12 cellular contexts compared by ENCODE assay signal in genomic region chr10:126160971-126161630, GRCh38.
DNase-seq lines count a peak whose midpoint lies in the region; ATAC-seq and TF ChIP-seq lines count a peak whose summit lies in the region.
"Had no signal": no experiment of that assay in that cellular context is flagged by ENCODE, and none has a peak within 500 bp of the region (broad histone marks: within the 10 kb centered on the region; RNA-seq: fewer than 3 reads in every experiment).

No MANE protein-coding gene starts in this region.

- H3K27me3 ChIP-seq in GM23338 (ENCODE audit: insufficient read depth) = no peaks in the 10 kb centered on the region
- H3K27me3 ChIP-seq: neutrophil had no signal

- peak; percentile 59 to 79 for TF ChIP-seq CTCF in GM23338 (conservative IDR thresholded peaks at IDR 0.05; ENCODE audit: low read depth in 2 of 2)
- TF ChIP-seq CTCF in chondrocyte (IDR thresholded peaks at IDR 0.05) = peak; percentile 80
- TF ChIP-seq CTCF in nephron progenitor cell (IDR thresholded peaks at IDR 0.05) = peak; percentile 24

- no peaks in the 10 kb centered on the region for H4K20me1 ChIP-seq in GM23338 (replicated peaks; ENCODE audit: insufficient read depth)

- H3K9me3 Mint-ChIP-seq in GM23338 (no peaks in the 10 kb centered on the region; the same call in 1 of the 3 replicates), chondrocyte (ENCODE audit: low read depth) (peaks cover 7% of the 10 kb centered on the region), nephron progenitor cell (peaks cover 19% of the 10 kb centered on the region)
- peaks cover 0 to 10% (median 0%) of the 10 kb centered on the region in 9 donors for H3K9me3 Mint-ChIP-seq in naive thymus-derived CD8-positive, alpha-beta T cell

- peaks cover 21% of the 10 kb centered on the region for H3K27me3 Mint-ChIP-seq in GM23338 (ENCODE audit: insufficient read depth, low read depth, poor library complexity)
- no peaks in the 10 kb centered on the region for H3K27me3 Mint-ChIP-seq in chondrocyte (ENCODE audit: low read depth)
- H3K27me3 Mint-ChIP-seq in nephron progenitor cell (ENCODE audit: low read depth, poor library complexity) = peaks cover 21% of the 10 kb centered on the region
- peaks cover 1 to 29% (median 21%) of the 10 kb centered on the region in 5 donors for H3K27me3 Mint-ChIP-seq in naive thymus-derived CD8-positive, alpha-beta T cell

- no peak overlapping the region for H2AFZ ChIP-seq in GM23338

- ATAC-seq in GM23338 = peak; percentile 60
- ATAC-seq in naive thymus-derived CD8-positive, alpha-beta T cell = no peak

- H3K9me2 ChIP-seq in GM23338 (ENCODE audit: insufficient read depth) = no peaks in the 10 kb centered on the region

- H3F3A ChIP-seq in GM23338 (replicated peaks; ENCODE audit: low read depth) = no peaks in the 10 kb centered on the region

- H3K79me2 ChIP-seq in GM23338 (replicated peaks; ENCODE audit: insufficient read depth) = no peaks in the 10 kb centered on the region

- DNase-seq in GM23338 (ENCODE audit: low spot score) = peak; percentile 48
- DNase-seq in NCI-H460 (ENCODE audit: extremely low read depth, low read depth) = peak; percentile 20
- DNase-seq in chondrocyte (ENCODE audit: low spot score) = no peak
- DNase-seq in nephron progenitor cell = no peak
- DNase-seq in germinal center (ENCODE audit: low spot score) = no peak
- no peak for DNase-seq in activated CD4-positive, CD25-positive, alpha-beta regulatory T cell treated with anti-CD3 and anti-CD28 coated beads, Interleukin-2, amount 50 U/mL, for 72 hours
- no peak for DNase-seq in GM03348 (ENCODE audit: low spot score)
- no peak for DNase-seq in naive thymus-derived CD8-positive, alpha-beta T cell
- DNase-seq: DMS153; stimulated activated CD4-positive, alpha-beta T cell treated with anti-CD3 and anti-CD28 coated beads, Interleukin-1b, Interleukin-23, amount 100 ng/mL, for 48 hours had no signal

- POLR2A ChIA-PET in naive thymus-derived CD8-positive, alpha-beta T cell (lab: Charles Lee) = no interaction called here

- no peaks in the 10 kb centered on the region for H3K36me3 ChIP-seq in GM23338 (ENCODE audit: insufficient read depth)
- H3K36me3 ChIP-seq: neutrophil had no signal

- H3K36me3 Mint-ChIP-seq in GM23338 (ENCODE audit: low read depth) (peaks cover 6% of the 10 kb centered on the region; the same call in 2 of the 3 replicates), chondrocyte (ENCODE audit: low read depth) (peaks cover 9% of the 10 kb centered on the region), nephron progenitor cell (ENCODE audit: low read depth) (peaks cover 12% of the 10 kb centered on the region)
- no peaks in the 10 kb centered on the region for H3K36me3 Mint-ChIP-seq in naive thymus-derived CD8-positive, alpha-beta T cell

- peaks cover 34% of the 10 kb centered on the region for H3K4me1 Mint-ChIP-seq in GM23338
- peaks cover 14% of the 10 kb centered on the region for H3K4me1 Mint-ChIP-seq in chondrocyte (ENCODE audit: low read depth)
- H3K4me1 Mint-ChIP-seq in nephron progenitor cell = peaks cover 15% of the 10 kb centered on the region
- peaks cover 0 to 5% (median under 1%) of the 10 kb centered on the region in 4 donors for H3K4me1 Mint-ChIP-seq in naive thymus-derived CD8-positive, alpha-beta T cell

- H3K27ac Mint-ChIP-seq in GM23338 (no peak overlapping the region), chondrocyte (ENCODE audit: unreplicated experiment) (no peak overlapping the region), nephron progenitor cell (no peak overlapping the region)
- H3K27ac Mint-ChIP-seq in naive thymus-derived CD8-positive, alpha-beta T cell = peak overlapping the region in 1 of 10 donors; percentile 42
- H3K27ac Mint-ChIP-seq: T-helper 2 cell treated with Interferon-gamma antibody and Interleukin-4, amounts not matched to agents 5 μg/mL and 100 μg/mL, for 36 hours had no signal

- no peak overlapping the region for H3K4me2 ChIP-seq in GM23338

- peaks cover 12% of the 10 kb centered on the region for H3K4me1 ChIP-seq in GM23338 (ENCODE audit: insufficient read depth)

- H3K4me3 Mint-ChIP-seq in GM23338 = no peak overlapping the region
- no peak overlapping the region for H3K4me3 Mint-ChIP-seq in chondrocyte (ENCODE audit: unreplicated experiment)
- H3K4me3 Mint-ChIP-seq in nephron progenitor cell = no peak overlapping the region
- H3K4me3 Mint-ChIP-seq in naive thymus-derived CD8-positive, alpha-beta T cell = no peak overlapping the region
- H3K4me3 Mint-ChIP-seq: T-helper 2 cell treated with Interferon-gamma antibody and Interleukin-4, amounts not matched to agents 5 μg/mL and 100 μg/mL, for 36 hours had no signal

- no peak overlapping the region for H3K27ac ChIP-seq in GM23338 (ENCODE audit: low read depth)
- H3K27ac ChIP-seq: neutrophil had no signal

- H3K4me3 ChIP-seq in GM23338 = no peak overlapping the region

TF ChIP-seq in GM23338, 12 proteins besides CTCF, POLR2A, EP300 and RAD21 (continues in another document):
- TF ChIP-seq JUNB (IDR thresholded peaks at IDR 0.05; ENCODE audit: unreplicated experiment) (no peak), NANOG (IDR thresholded peaks at IDR 0.05; ENCODE audit: borderline replicate concordance) (no peak), ZNF331 (CRISPR knock-in tag; IDR thresholded peaks at IDR 0.05; ENCODE audit: low read depth) (no peak), ZNF114 (CRISPR knock-in tag; IDR thresholded peaks at IDR 0.05) (no peak), CREB1 (CRISPR knock-in tag; IDR thresholded peaks at IDR 0.05; ENCODE audit: low read depth) (no peak), EZH2 (IDR thresholded peaks at IDR 0.05; ENCODE audit: low read depth, unreplicated experiment) (no peak), POLR2AphosphoS5 (IDR thresholded peaks at IDR 0.05; ENCODE audit: low read depth) (no peak)
- TF ChIP-seq, protein P1, sequence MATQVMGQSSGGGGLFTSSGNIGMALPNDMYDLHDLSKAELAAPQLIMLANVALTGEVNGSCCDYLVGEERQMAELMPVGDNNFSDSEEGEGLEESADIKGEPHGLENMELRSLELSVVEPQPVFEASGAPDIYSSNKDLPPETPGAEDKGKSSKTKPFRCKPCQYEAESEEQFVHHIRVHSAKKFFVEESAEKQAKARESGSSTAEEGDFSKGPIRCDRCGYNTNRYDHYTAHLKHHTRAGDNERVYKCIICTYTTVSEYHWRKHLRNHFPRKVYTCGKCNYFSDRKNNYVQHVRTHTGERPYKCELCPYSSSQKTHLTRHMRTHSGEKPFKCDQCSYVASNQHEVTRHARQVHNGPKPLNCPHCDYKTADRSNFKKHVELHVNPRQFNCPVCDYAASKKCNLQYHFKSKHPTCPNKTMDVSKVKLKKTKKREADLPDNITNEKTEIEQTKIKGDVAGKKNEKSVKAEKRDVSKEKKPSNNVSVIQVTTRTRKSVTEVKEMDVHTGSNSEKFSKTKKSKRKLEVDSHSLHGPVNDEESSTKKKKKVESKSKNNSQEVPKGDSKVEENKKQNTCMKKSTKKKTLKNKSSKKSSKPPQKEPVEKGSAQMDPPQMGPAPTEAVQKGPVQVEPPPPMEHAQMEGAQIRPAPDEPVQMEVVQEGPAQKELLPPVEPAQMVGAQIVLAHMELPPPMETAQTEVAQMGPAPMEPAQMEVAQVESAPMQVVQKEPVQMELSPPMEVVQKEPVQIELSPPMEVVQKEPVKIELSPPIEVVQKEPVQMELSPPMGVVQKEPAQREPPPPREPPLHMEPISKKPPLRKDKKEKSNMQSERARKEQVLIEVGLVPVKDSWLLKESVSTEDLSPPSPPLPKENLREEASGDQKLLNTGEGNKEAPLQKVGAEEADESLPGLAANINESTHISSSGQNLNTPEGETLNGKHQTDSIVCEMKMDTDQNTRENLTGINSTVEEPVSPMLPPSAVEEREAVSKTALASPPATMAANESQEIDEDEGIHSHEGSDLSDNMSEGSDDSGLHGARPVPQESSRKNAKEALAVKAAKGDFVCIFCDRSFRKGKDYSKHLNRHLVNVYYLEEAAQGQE (IDR thresholded peaks at IDR 0.05; ENCODE audit: unreplicated experiment) = no peak

Comparison
In these comparisons a context has a peak if more than half of its experiments do, and no peak if none do; other contexts are left out.
1. DNase-seq: peak in GM23338 (single experiment) and NCI-H460 (single experiment); none in chondrocyte (single experiment), nephron progenitor cell (single experiment), germinal center (single experiment), activated CD4-positive, CD25-positive, alpha-beta regulatory T cell treated with anti-CD3 and anti-CD28 coated beads, Interleukin-2, amount 50 U/mL, for 72 hours (single experiment), GM03348 (single experiment) and naive thymus-derived CD8-positive, alpha-beta T cell (0 of 10).
2. CTCF ChIP-seq: peak in every context shown above with its lines; median percentile 80 in chondrocyte; 69 in GM23338; 24 in nephron progenitor cell.